1 cellular context compared by ENCODE assay signal in genomic region chr13:24458736-24459135, GRCh38.
TF ChIP-seq lines count a peak whose summit lies in the region.

No MANE protein-coding gene starts in this region.

TF ChIP-seq in WTC11, 78 proteins besides CTCF, POLR2A, EP300 and RAD21 (continued from another document):
- TF ChIP-seq, protein P1, sequence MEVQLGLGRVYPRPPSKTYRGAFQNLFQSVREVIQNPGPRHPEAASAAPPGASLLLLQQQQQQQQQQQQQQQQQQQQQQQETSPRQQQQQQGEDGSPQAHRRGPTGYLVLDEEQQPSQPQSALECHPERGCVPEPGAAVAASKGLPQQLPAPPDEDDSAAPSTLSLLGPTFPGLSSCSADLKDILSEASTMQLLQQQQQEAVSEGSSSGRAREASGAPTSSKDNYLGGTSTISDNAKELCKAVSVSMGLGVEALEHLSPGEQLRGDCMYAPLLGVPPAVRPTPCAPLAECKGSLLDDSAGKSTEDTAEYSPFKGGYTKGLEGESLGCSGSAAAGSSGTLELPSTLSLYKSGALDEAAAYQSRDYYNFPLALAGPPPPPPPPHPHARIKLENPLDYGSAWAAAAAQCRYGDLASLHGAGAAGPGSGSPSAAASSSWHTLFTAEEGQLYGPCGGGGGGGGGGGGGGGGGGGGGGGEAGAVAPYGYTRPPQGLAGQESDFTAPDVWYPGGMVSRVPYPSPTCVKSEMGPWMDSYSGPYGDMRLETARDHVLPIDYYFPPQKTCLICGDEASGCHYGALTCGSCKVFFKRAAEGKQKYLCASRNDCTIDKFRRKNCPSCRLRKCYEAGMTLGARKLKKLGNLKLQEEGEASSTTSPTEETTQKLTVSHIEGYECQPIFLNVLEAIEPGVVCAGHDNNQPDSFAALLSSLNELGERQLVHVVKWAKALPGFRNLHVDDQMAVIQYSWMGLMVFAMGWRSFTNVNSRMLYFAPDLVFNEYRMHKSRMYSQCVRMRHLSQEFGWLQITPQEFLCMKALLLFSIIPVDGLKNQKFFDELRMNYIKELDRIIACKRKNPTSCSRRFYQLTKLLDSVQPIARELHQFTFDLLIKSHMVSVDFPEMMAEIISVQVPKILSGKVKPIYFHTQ (CRISPR knock-in tag; IDR thresholded peaks at IDR 0.05): no peak
- TF ChIP-seq AFF4 (CRISPR knock-in tag; IDR thresholded peaks at IDR 0.05; ENCODE audit: borderline replicate concordance): no peak
- TF ChIP-seq MLX (CRISPR knock-in tag; IDR thresholded peaks at IDR 0.05): no peak
- no peak for TF ChIP-seq ATF2 (CRISPR knock-in tag; IDR thresholded peaks at IDR 0.05; ENCODE audit: borderline replicate concordance, low read depth)
- no peak for TF ChIP-seq PRDM15 (CRISPR knock-in tag; IDR thresholded peaks at IDR 0.05)
- TF ChIP-seq STAT6 (CRISPR knock-in tag; conservative IDR thresholded peaks at IDR 0.05; ENCODE audit: low read depth): no peak
- TF ChIP-seq, protein P2, sequence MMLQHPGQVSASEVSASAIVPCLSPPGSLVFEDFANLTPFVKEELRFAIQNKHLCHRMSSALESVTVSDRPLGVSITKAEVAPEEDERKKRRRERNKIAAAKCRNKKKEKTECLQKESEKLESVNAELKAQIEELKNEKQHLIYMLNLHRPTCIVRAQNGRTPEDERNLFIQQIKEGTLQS (CRISPR knock-in tag; conservative IDR thresholded peaks at IDR 0.05): no peak
- TF ChIP-seq, protein P3, sequence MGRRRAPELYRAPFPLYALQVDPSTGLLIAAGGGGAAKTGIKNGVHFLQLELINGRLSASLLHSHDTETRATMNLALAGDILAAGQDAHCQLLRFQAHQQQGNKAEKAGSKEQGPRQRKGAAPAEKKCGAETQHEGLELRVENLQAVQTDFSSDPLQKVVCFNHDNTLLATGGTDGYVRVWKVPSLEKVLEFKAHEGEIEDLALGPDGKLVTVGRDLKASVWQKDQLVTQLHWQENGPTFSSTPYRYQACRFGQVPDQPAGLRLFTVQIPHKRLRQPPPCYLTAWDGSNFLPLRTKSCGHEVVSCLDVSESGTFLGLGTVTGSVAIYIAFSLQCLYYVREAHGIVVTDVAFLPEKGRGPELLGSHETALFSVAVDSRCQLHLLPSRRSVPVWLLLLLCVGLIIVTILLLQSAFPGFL (CRISPR knock-in tag; IDR thresholded peaks at IDR 0.05; ENCODE audit: borderline replicate concordance): no peak
- no peak for TF ChIP-seq TP53 (CRISPR knock-in tag; IDR thresholded peaks at IDR 0.05)
- no peak for TF ChIP-seq ZNF317 (CRISPR knock-in tag; IDR thresholded peaks at IDR 0.05; ENCODE audit: borderline replicate concordance, low read depth)
- no peak for TF ChIP-seq JAZF1 (CRISPR knock-in tag; IDR thresholded peaks at IDR 0.05)
- no peak for TF ChIP-seq NR3C1 (CRISPR knock-in tag; conservative IDR thresholded peaks at IDR 0.05; ENCODE audit: low read depth)
- no peak for TF ChIP-seq MYBL2 (CRISPR knock-in tag; IDR thresholded peaks at IDR 0.05)
